ENCODE assay signal across 10 cellular contexts in genomic region chr1:48878191-48878940, GRCh38.
DNase-seq lines count a peak whose midpoint lies in the region; ATAC-seq and TF ChIP-seq lines count a peak whose summit lies in the region.
"Had no signal": no experiment of that assay in that cellular context is flagged by ENCODE, and none has a peak within 500 bp of the region (broad histone marks: within the 10 kb centered on the region; RNA-seq: fewer than 3 reads in every experiment).

No MANE protein-coding gene starts in this region.

- H3K27ac ChIP-seq in left lung (no peak overlapping the region), suprapubic skin (no peak overlapping the region), MM.1S (ENCODE audit: low read length) (no peak overlapping the region)
- H3K27ac ChIP-seq: SJSA1 had no signal

- TF ChIP-seq CTCF in left lung (IDR thresholded peaks at IDR 0.05) (no peak), suprapubic skin (IDR thresholded peaks at IDR 0.05) (no peak), MM.1S (IDR thresholded peaks at IDR 0.05; ENCODE audit: low read length) (no peak)

- DNase-seq in Ammon's horn (ENCODE audit: low spot score) (peak; percentile 40), LHCN-M2 (ENCODE audit: low read depth) (peak; percentile 67), amniotic stem cell (lab: John Stamatoyannopoulos, UW) (peak; percentile 81), left lung (no peak), suprapubic skin (ENCODE audit: low spot score in 2 of 2) (no peak), 8988T (no peak), MM.1S (no peak)
- no peak for DNase-seq in effector CD8-positive, alpha-beta T cell (lab: John Stamatoyannopoulos, UW)
- DNase-seq: naive B cell had no signal

- H3K27me3 ChIP-seq in left lung (no peaks in the 10 kb centered on the region), suprapubic skin (no peaks in the 10 kb centered on the region), MM.1S (replicated peaks; ENCODE audit: insufficient read depth, low read length) (no peaks in the 10 kb centered on the region)
- H3K27me3 ChIP-seq: SJSA1 had no signal

- no peaks in the 10 kb centered on the region for H3K9me3 ChIP-seq in left lung
- H3K9me3 ChIP-seq in suprapubic skin, result no peaks in the 10 kb centered on the region
- no peaks in the 10 kb centered on the region for H3K9me3 ChIP-seq in MM.1S (replicated peaks; ENCODE audit: insufficient read depth, low read length)
- H3K9me3 ChIP-seq: SJSA1 had no signal

- intact Hi-C loops in left lung (cut with DNase I), result no loop called here

- TF ChIP-seq POLR2A in suprapubic skin (IDR thresholded peaks at IDR 0.05), result no peak

- no peaks in the 10 kb centered on the region for H4K20me1 ChIP-seq in MM.1S (ENCODE audit: insufficient read depth, low read length)

- H3F3A ChIP-seq in MM.1S (ENCODE audit: insufficient read depth, low read length), result no peaks in the 10 kb centered on the region

- no peaks in the 10 kb centered on the region for H3K79me2 ChIP-seq in MM.1S (ENCODE audit: low read length)

- no peak overlapping the region for H2AFZ ChIP-seq in MM.1S (ENCODE audit: low read length)

- H3K9me2 ChIP-seq in MM.1S (replicated peaks; ENCODE audit: insufficient read depth, low read length), result no peaks in the 10 kb centered on the region

- 34% methylated on average over 6 of the region's 6 CpGs for WGBS in suprapubic skin

- TF ChIP-seq EP300 in suprapubic skin (IDR thresholded peaks at IDR 0.05), result no peak

- peak; percentile 50 for ATAC-seq in left lung

- H3K9ac ChIP-seq in MM.1S (ENCODE audit: low read length), result no peak overlapping the region

- no peak overlapping the region for H3K4me2 ChIP-seq in MM.1S (ENCODE audit: low read depth, low read length)

- no peak overlapping the region for H3K4me3 ChIP-seq in left lung
- H3K4me3 ChIP-seq in suprapubic skin, result no peak overlapping the region
- H3K4me3 ChIP-seq in MM.1S (ENCODE audit: low read length), result no peak overlapping the region
- H3K4me3 ChIP-seq: SJSA1 had no signal

- H3K4me1 ChIP-seq in left lung, result no peaks in the 10 kb centered on the region
- no peaks in the 10 kb centered on the region for H3K4me1 ChIP-seq in suprapubic skin
- H3K4me1 ChIP-seq in MM.1S (ENCODE audit: low read length), result no peaks in the 10 kb centered on the region

- no peaks in the 10 kb centered on the region for H3K36me3 ChIP-seq in left lung
- H3K36me3 ChIP-seq in suprapubic skin, result no peaks in the 10 kb centered on the region
- H3K36me3 ChIP-seq in MM.1S (replicated peaks; ENCODE audit: insufficient read depth, low read length), result no peaks in the 10 kb centered on the region
- H3K36me3 ChIP-seq: SJSA1 had no signal

Comparison
In these comparisons a context has a peak if more than half of its experiments do, and no peak if none do; other contexts are left out.
1. DNase-seq: peak in Ammon's horn (single experiment), LHCN-M2 (single experiment) and amniotic stem cell (single experiment); none in left lung (0 of 2), effector CD8-positive, alpha-beta T cell (single experiment), suprapubic skin (0 of 2), 8988T (single experiment) and MM.1S (single experiment).